In the genomic region with DNA sequence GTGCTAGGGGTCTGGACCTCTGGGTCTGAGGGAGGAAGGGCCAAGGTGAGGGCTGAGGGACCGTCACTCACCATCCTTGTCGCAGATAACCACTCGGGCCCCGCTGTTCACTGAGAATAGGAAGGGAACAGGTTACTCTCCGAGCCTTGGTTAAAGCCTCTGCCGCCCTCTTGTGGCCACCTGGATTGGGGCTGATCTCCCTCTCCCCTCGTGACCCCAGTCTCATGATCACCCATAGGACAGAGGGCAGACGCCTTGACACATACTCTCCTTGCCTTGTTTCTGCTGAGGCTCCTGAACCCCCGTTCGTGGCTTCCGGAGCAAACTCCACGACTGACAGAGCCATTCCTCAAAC, we compare ENCODE assay signal across 8 cellular contexts. TPM values are rescaled to one million over a fixed set of nuclear protein-coding genes. Genes with fewer than 3 reads are reported as not detected.
A peak's percentile ranks its signal among the peaks of the same experiment; 100 is the strongest.
DNase-seq lines count a peak whose midpoint lies in the region; ATAC-seq and TF ChIP-seq lines count a peak whose summit lies in the region.

No MANE protein-coding gene starts in this region.

- H3K4me1 ChIP-seq in BE2C (no peaks in the 10 kb centered on the region), mucosa of stomach (ENCODE audit: control insufficient read depth, insufficient read depth, low read length) (peaks cover 18% of the 10 kb centered on the region)

- peak overlapping the region; percentile 43 to 93 (median 85) for H3K27ac Mint-ChIP-seq in IgD-negative memory B cell

- DNase-seq in BE2C (peak; percentile 95), OCI-M1 (lab: John Stamatoyannopoulos, UW) (peak; percentile 98), activated T-cell treated with anti-CD3 and anti-CD28 coated beads for 48 hours (ENCODE audit: low read depth) (peak; percentile 88)
- DNase-seq in stimulated activated CD8-positive, alpha-beta memory T cell treated with anti-CD3 and anti-CD28 coated beads, Interleukin-4, amount 100 ng/mL, for 48 hours: peak; percentile 98

- ATAC-seq in GM19351 (IDR thresholded peaks at IDR 0.05; ENCODE audit: unreplicated experiment) (peak; percentile 82), esophagus mucosa (peak; percentile 95)

- H3K9me3 ChIP-seq in BE2C (no peaks in the 10 kb centered on the region), mucosa of stomach (ENCODE audit: control insufficient read depth, low read length) (no peaks in the 10 kb centered on the region)

- H3K27me3 ChIP-seq in BE2C (no peaks in the 10 kb centered on the region), mucosa of stomach (ENCODE audit: control insufficient read depth, insufficient read depth, low read length) (peaks cover 10% of the 10 kb centered on the region)

- H3K36me3 ChIP-seq in BE2C: no peaks in the 10 kb centered on the region
- H3K36me3 ChIP-seq in mucosa of stomach (ENCODE audit: control insufficient read depth, insufficient read depth, low read length): no peaks in the 10 kb centered on the region

- peak overlapping the region; percentile 63 for H3K4me3 ChIP-seq in BE2C (ENCODE audit: low read depth, low read length)
- no peak overlapping the region for H3K4me3 ChIP-seq in mucosa of stomach (ENCODE audit: low read length)

- TF ChIP-seq CTCF in BE2C (IDR thresholded peaks at IDR 0.05; ENCODE audit: low read depth, low read length): peak; percentile 94

- no peaks in the 10 kb centered on the region for H3K9me3 Mint-ChIP-seq in IgD-negative memory B cell

- peak overlapping the region; percentile 69 to 96 (median 87) for H3K4me3 Mint-ChIP-seq in IgD-negative memory B cell

- peaks cover 1% of the 10 kb centered on the region for H3K27me3 Mint-ChIP-seq in IgD-negative memory B cell

- H3K9ac ChIP-seq in mucosa of stomach (ENCODE audit: low read length): peak overlapping the region; percentile 54

- peaks cover 11 to 19% (median 12%) of the 10 kb centered on the region in 3 donors for H3K4me1 Mint-ChIP-seq in IgD-negative memory B cell

- no peaks in the 10 kb centered on the region for H3K36me3 Mint-ChIP-seq in IgD-negative memory B cell

RNA-seq across cellular contexts. Expression of a gene that starts 0.6 kb away (rescaled TPM):
- polyA plus RNA-seq in BE2C (2012; ENCODE audit: insufficient read depth, insufficient read length, low read depth): 11.4 TPM
- 1.2 TPM for polyA plus RNA-seq in IgD-negative memory B cell
- total RNA-seq in esophagus mucosa: 0.40 TPM

RNA-seq across cellular contexts. Expression of a gene that starts 24.9 kb away (rescaled TPM):
- polyA plus RNA-seq in BE2C (2012; ENCODE audit: insufficient read depth, insufficient read length, low read depth): 56.1 TPM
- 31.8 TPM for polyA plus RNA-seq in IgD-negative memory B cell
- total RNA-seq in esophagus mucosa: 31.0 TPM

RNA-seq across cellular contexts. Expression of a gene that starts 32.7 kb away (rescaled TPM):
- 2.9 TPM for polyA plus RNA-seq in BE2C (2012; ENCODE audit: insufficient read depth, insufficient read length, low read depth)
- 3.2 TPM for polyA plus RNA-seq in IgD-negative memory B cell
- 8.1 TPM for total RNA-seq in esophagus mucosa

RNA-seq across cellular contexts. Expression of a gene that starts 36.5 kb away (rescaled TPM):
- 145 TPM for polyA plus RNA-seq in BE2C (2012; ENCODE audit: insufficient read depth, insufficient read length, low read depth)
- 558 TPM for polyA plus RNA-seq in IgD-negative memory B cell
- 30.0 TPM for total RNA-seq in esophagus mucosa
